Comparison of ENCODE assay signal across 29 cellular contexts in the genomic region with DNA sequence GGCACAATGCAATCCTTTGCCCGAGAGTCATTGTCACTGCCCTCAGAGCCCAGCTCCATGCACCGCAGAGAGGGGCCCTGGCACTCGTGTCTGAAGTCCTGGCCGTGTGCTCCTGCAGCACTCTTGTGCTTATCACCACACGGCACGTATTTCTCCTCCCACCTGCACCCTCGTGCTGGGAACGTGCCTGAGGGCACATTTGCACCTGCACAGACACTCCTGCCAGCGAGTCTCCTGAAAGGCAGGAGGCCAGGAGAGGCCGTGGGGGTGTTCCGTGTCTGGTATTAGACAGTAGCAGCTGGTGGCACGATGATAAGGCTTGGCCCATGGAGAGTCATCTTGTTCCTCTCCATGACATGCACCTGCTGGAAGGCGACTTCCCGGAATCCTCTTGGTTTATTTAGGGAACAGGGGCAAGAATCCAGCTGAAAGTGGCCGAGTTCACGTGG. TPM values are rescaled to one million over a fixed set of nuclear protein-coding genes. Genes with fewer than 3 reads are reported as not detected.
DNase-seq lines count a peak whose midpoint lies in the region; ATAC-seq, FAIRE-seq and TF ChIP-seq lines count a peak whose summit lies in the region.
"Had no signal": no experiment of that assay in that cellular context is flagged by ENCODE, and none has a peak within 500 bp of the region (broad histone marks: within the 10 kb centered on the region; RNA-seq: fewer than 3 reads in every experiment).

No MANE protein-coding gene starts in this region.

- H3K4me1 ChIP-seq in K562 (replicated peaks in 1 of 2; ENCODE audit: control insufficient read depth in 2 of 2, insufficient read depth in 2 of 2, low read length in 2 of 2), result peaks cover 12 to 58% of the 10 kb centered on the region in 2 experiments; a peak in 4 of 5 replicates
- H3K4me1 ChIP-seq: uterus had no signal

- no peak overlapping the region for H3K27ac Mint-ChIP-seq in endothelial cell (ENCODE audit: unreplicated experiment)
- H3K27ac Mint-ChIP-seq: activated CD8-positive, alpha-beta T cell treated with anti-CD3 and anti-CD28 coated beads for 36 hours had no signal

- TF ChIP-seq RAD21 in K562 (CRISPR knock-in tag; conservative IDR thresholded peaks at IDR 0.05 in 1 of 2, IDR thresholded peaks at IDR 0.05 in 1 of 2), result no peak

- peaks cover 10% of the 10 kb centered on the region for H3K4me1 Mint-ChIP-seq in endothelial cell (ENCODE audit: unreplicated experiment)

- peak; percentile 67 for FAIRE-seq in K562 (lab: Jason Lieb, UNC)
- FAIRE-seq: HTR-8/SVneo, islet of Langerhans, pancreas had no signal

- peak overlapping the region in 1 of 2 experiments; percentile 22; a peak in 1 of 4 replicates for H3K9ac ChIP-seq in K562 (ENCODE audit: insufficient read depth in 1 of 2, low read depth in 2 of 2, low read length in 2 of 2)

- H3K4me2 ChIP-seq in K562 (ENCODE audit: insufficient read depth, low read length), result peak overlapping the region; percentile 32; the same call in 1 of the 2 replicates

- POLR2A ChIA-PET in K562 (lab: Yijun Ruan, JAX), result interaction anchor here (0.5 to 0.9 kb wide), 3 partner anchors 8 to 280 kb away, joined by 3 read pairs; no protein-coding TSS in a partner anchor

- H3K27me3 ChIP-seq in K562 (ENCODE audit: control insufficient read depth in 2 of 2, insufficient read depth in 2 of 2, low read length in 2 of 2) (peaks cover 28 to 46% of the 10 kb centered on the region in 2 experiments; a peak in 4 of 5 replicates), dorsolateral prefrontal cortex (peaks cover 0 to 38% (median 11%) of the 10 kb centered on the region in 45 donors)
- H3K27me3 ChIP-seq: pancreas, uterus had no signal

- CTCF ChIA-PET in K562 (lab: Yijun Ruan, JAX; ENCODE audit: low intra/inter-chr PET ratio), result no interaction called here

- H3K4me3 Mint-ChIP-seq in endothelial cell (ENCODE audit: unreplicated experiment), result no peak overlapping the region
- H3K4me3 Mint-ChIP-seq: activated CD8-positive, alpha-beta T cell treated with anti-CD3 and anti-CD28 coated beads for 36 hours; natural killer cell treated with Interleukin-12 subunit alpha and Interleukin-12 subunit beta and Interleukin-15 and Interleukin-18, amount 100 ng/mL, for 72 hours had no signal

- no peaks in the 10 kb centered on the region for H3K9me3 Mint-ChIP-seq in endothelial cell (ENCODE audit: unreplicated experiment)
- H3K9me3 Mint-ChIP-seq: activated CD8-positive, alpha-beta T cell treated with anti-CD3 and anti-CD28 coated beads for 36 hours; natural killer cell treated with Interleukin-12 subunit alpha and Interleukin-12 subunit beta and Interleukin-15 and Interleukin-18, amount 100 ng/mL, for 72 hours had no signal

- WGBS in K562 (ENCODE audit: insufficient coverage, low coverage, missing lambda C conversion rate), result 3% methylated on average over 16 of the region's 16 CpGs

- no TSS peak for BruUV-seq in K562 (replicated peaks; lab: Mats Ljungman, UMichigan)

- in situ Hi-C loops in K562 (cut with MboI), result no loop called here

- TF ChIP-seq POLR2A in K562 (conservative IDR thresholded peaks at IDR 0.05), result no peak

- DNase-seq in DMS153 (lab: John Stamatoyannopoulos, UW) (peak; percentile 82), HUDEP-2 (lab: John Stamatoyannopoulos, UW; ENCODE audit: unreplicated experiment in 76 of 76) (peak in 61 of 76 experiments; percentile 1 to 74 (median 43)), NCI-H345 (lab: John Stamatoyannopoulos, UW) (peak; percentile 84), K562 (ENCODE audit: extremely low read depth in 1 of 4, low spot score in 3 of 4) (peak; percentile 58 to 69 (median 67)), dorsolateral prefrontal cortex (no peak), endothelial cell (ENCODE audit: low spot score) (no peak)
- DNase-seq in stimulated activated CD4-positive, alpha-beta T cell treated with anti-CD3 and anti-CD28 coated beads, Interleukin-4, amount 100 ng/mL, for 4 hours, result no peak
- DNase-seq: activated CD8-positive, alpha-beta T cell treated with anti-CD3 and anti-CD28 coated beads for 36 hours; activated gamma-delta T cell treated with Interleukin-2 at 50 U/mL for 16 hours; activated T-cell treated with anti-CD3 and anti-CD28 coated beads for 4 hours; effector CD8-positive, alpha-beta T cell; gastrocnemius medialis; left ventricle myocardium superior; midbrain; NCI-H1105; NCI-H446; substantia nigra; uterus had no signal

- ATAC-seq in K562 (peak; percentile 24; the same call in 2 of the 3 replicates), HG03159 (IDR thresholded peaks at IDR 0.05; ENCODE audit: unreplicated experiment) (no peak)
- ATAC-seq: activated CD4-positive, CD25-positive, alpha-beta regulatory T cell treated with anti-CD3 and anti-CD28 coated beads, Interleukin-2, amount 50 U/mL, for 24 hours; activated CD8-positive, alpha-beta T cell treated with anti-CD3 and anti-CD28 coated beads for 36 hours; esophagus mucosa; gastrocnemius medialis; left ventricle myocardium superior; natural killer cell treated with Interleukin-12 subunit alpha and Interleukin-12 subunit beta and Interleukin-15 and Interleukin-18, amount 100 ng/mL, for 72 hours; pancreas; sciatic nerve; SK-N-SH treated with all-trans-retinoic acid at 6 μM for 48 hours had no signal

- peak; percentile 42; the same call in 1 of the 2 replicates for TF ChIP-seq EP300 in K562 (IDR thresholded peaks at IDR 0.05; ENCODE audit: low read length)

- no peaks in the 10 kb centered on the region for H3K9me1 ChIP-seq in K562 (ENCODE audit: control insufficient read depth, insufficient read depth, low read length)

- no peaks in the 10 kb centered on the region for H4K20me1 ChIP-seq in K562 (replicated peaks; ENCODE audit: control insufficient read depth, insufficient read depth, low read length)

- peaks cover 18% of the 10 kb centered on the region for H3K27me3 Mint-ChIP-seq in endothelial cell (ENCODE audit: unreplicated experiment)

- peaks cover 3% of the 10 kb centered on the region for H3K36me3 Mint-ChIP-seq in endothelial cell (ENCODE audit: low read depth, unreplicated experiment)
- H3K36me3 Mint-ChIP-seq: brain; natural killer cell treated with Interleukin-12 subunit alpha and Interleukin-12 subunit beta and Interleukin-15 and Interleukin-18, amount 100 ng/mL, for 72 hours had no signal

- peaks cover 3% of the 10 kb centered on the region; the same call in 1 of the 2 replicates for H3K9me3 ChIP-seq in K562 (replicated peaks; ENCODE audit: control insufficient read depth, insufficient read depth, low read depth, low read length)
- H3K9me3 ChIP-seq: gastrocnemius medialis, pancreas, uterus had no signal

- H2AFZ ChIP-seq in K562 (ENCODE audit: low read depth, low read length), result 0 out of 2 replicates have a peak overlapping the region, but pooled peaks have one; percentile 52

- no peak overlapping the region for H3K4me3 ChIP-seq in K562
- H3K4me3 ChIP-seq in dorsolateral prefrontal cortex, result no peak overlapping the region
- H3K4me3 ChIP-seq: gastrocnemius medialis, pancreas, uterus had no signal

- H3K27ac ChIP-seq in K562 (ENCODE audit: extremely low read depth, low read depth, low read length) (no peak overlapping the region), dorsolateral prefrontal cortex (no peak overlapping the region)
- H3K27ac ChIP-seq: C4-2B, gastrocnemius medialis, pancreas, uterus had no signal

- intact Hi-C loops in K562 (cut with micrococcal nuclease), result loop anchor here (5.0 kb wide), 1 partner anchor 98 kb away; no protein-coding TSS in a partner anchor
- intact Hi-C loops in dorsolateral prefrontal cortex (cut with DNase I), result loop anchor here in 1 of 2 donors (10.0 kb wide), 1 partner anchor 145 kb away; no protein-coding TSS in a partner anchor

- H3K79me2 ChIP-seq in K562 (ENCODE audit: control insufficient read depth, insufficient read depth, low read length), result peaks cover 13% of the 10 kb centered on the region

- H3K36me3 ChIP-seq in K562 (ENCODE audit: control insufficient read depth, insufficient read depth, low read length), result no peaks in the 10 kb centered on the region
- H3K36me3 ChIP-seq: gastrocnemius medialis, pancreas, uterus had no signal

- TF ChIP-seq CTCF in K562 (IDR thresholded peaks at IDR 0.05 in 2 of 3, conservative IDR thresholded peaks at IDR 0.05 in 1 of 3; ENCODE audit: insufficient read depth in 2 of 3, low read depth in 1 of 3, low read length in 3 of 3) (no peak), dorsolateral prefrontal cortex (IDR thresholded peaks at IDR 0.05 in 54 of 56, conservative IDR thresholded peaks at IDR 0.05 in 2 of 56; ENCODE audit: low read depth in 1 of 56, partially characterized antibody in 56 of 56) (no peak), endothelial cell (IDR thresholded peaks at IDR 0.05; ENCODE audit: unreplicated experiment) (no peak)

TF ChIP-seq in K562, 482 proteins besides CTCF, POLR2A, EP300 and RAD21 (continues in another document):
- TF ChIP-seq MCM7 (IDR thresholded peaks at IDR 0.05), result no peak
- TF ChIP-seq, protein P1, sequence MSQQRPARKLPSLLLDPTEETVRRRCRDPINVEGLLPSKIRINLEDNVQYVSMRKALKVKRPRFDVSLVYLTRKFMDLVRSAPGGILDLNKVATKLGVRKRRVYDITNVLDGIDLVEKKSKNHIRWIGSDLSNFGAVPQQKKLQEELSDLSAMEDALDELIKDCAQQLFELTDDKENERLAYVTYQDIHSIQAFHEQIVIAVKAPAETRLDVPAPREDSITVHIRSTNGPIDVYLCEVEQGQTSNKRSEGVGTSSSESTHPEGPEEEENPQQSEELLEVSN (IDR thresholded peaks at IDR 0.05; ENCODE audit: borderline replicate concordance in 1 of 2, extremely low read depth in 1 of 2, insufficient read depth in 1 of 2, insufficient read length in 1 of 2, low read depth in 1 of 2, low read length in 1 of 2, poor library complexity in 1 of 2, severe bottlenecking in 1 of 2), result peak; percentile 50 to 77

RNA-seq across cellular contexts. Expression of gene ACSF3, which starts 3.4 kb away (rescaled TPM):
- 55.6 and 73.7 TPM in 2 replicates for total RNA-seq in K562 (2011; cell fraction: chromatin; rRNA removed; ENCODE audit: low replicate concordance)
- 44.2 and 45.9 TPM in 2 replicates for total RNA-seq in K562 (2011; cell fraction: nucleolus; rRNA removed)
- total RNA-seq in K562 (2011; cell fraction: nucleoplasm; rRNA removed), result 35.3 and 39.0 TPM in 2 replicates
- total RNA-seq in K562 (2014; rRNA removed), result 28.5 and 37.0 TPM in 2 replicates
- total RNA-seq in K562 (2014; rRNA removed; fragmentation: Illumina TruSeq; extraction: Trizol), result 14.0 and 14.6 TPM in 2 replicates
- 14.5 and 16.9 TPM in 2 replicates for total RNA-seq in K562 (2015; rRNA removed; fragmentation: Illumina TruSeq; extraction: Trizol)
- total RNA-seq in K562 (2021), result 31.7 and 32.8 TPM in 2 replicates
- 14.9 and 15.9 TPM in 2 replicates for polyA plus RNA-seq in K562 (2011; rRNA removed)
- polyA plus RNA-seq in K562 (2011; cell fraction: cytosol; rRNA removed), result 12.9 and 34.5 TPM in 2 replicates
- 22.1 and 40.2 TPM in 2 replicates for polyA plus RNA-seq in K562 (2011; cell fraction: nucleus; rRNA removed)
- 16.9 and 29.2 TPM in 2 replicates for polyA plus RNA-seq in K562 (2012)
- 14.7 and 21.0 TPM in 2 replicates for polyA plus RNA-seq in K562 (2014; fragmentation: Illumina TruSeq; extraction: Trizol)
- 1 to 10 TPM in 1 of 2 experiments, under 1 TPM in 1; 0.77 to 1.9 TPM for polyA plus RNA-seq in K562 (2014; fragmentation: Nextera tagmentation; extraction: Ambion mirVana)
- polyA plus RNA-seq in K562 (2014; rRNA removed), result 27.3 and 29.8 TPM in 2 replicates
- polyA minus RNA-seq in K562 (2011; rRNA and poly(A)+ RNA removed), result 16.2 and 17.6 TPM in 2 replicates
- polyA minus RNA-seq in K562 (2011; cell fraction: cytosol; rRNA and poly(A)+ RNA removed), result 40.6 and 53.1 TPM in 2 replicates
- polyA minus RNA-seq in K562 (2011; cell fraction: nucleus; rRNA and poly(A)+ RNA removed), result 21.0 and 22.3 TPM in 2 replicates
- total RNA-seq in dorsolateral prefrontal cortex, result 10 to 100 TPM; 20.4 to 51.9 (median 33.6) TPM
- total RNA-seq in endothelial cell (ENCODE audit: unreplicated experiment), result 28.2 TPM

Comparison
In these comparisons a context has a peak if more than half of its experiments do, and no peak if none do; other contexts are left out.
1. DNase-seq: peak in DMS153 (single experiment), HUDEP-2 (61 of 76), NCI-H345 (single experiment) and K562 (4 of 4); none in dorsolateral prefrontal cortex (0 of 10), endothelial cell (single experiment) and stimulated activated CD4-positive, alpha-beta T cell treated with anti-CD3 and anti-CD28 coated beads, Interleukin-4, amount 100 ng/mL, for 4 hours (0 of 2).